ENCODE assay signal across 10 cellular contexts in the genomic region with DNA sequence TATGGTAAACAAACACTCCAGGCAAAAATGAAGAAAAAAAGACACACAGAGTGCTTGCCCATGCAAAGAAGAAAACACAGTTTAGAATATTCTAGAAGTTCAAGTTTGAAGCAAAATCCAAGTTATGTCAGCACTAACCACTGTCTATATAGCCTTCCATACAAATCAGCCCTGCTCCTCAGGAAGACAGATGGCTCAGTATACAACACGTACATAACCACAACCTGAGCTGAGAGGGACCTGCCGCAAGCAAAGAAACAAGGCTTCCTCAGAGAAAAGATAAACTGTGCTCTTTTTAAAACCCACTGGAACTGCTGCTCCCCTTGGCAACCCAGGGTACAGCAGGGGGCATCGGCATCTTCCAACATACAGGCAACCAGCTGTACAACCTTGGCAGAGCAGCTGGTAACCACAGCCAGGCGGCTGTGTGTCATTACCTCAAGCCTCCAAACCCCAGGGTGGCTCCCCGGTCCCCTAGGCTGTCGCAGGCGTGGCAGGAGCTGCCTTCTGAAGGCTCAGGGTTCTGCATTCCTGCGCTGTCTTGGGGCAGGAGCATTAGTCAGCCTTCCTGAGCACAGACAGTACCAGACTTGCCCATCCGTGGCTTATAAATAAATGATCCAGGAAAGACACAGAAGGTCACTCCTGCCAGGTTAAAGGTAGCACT.
DNase-seq lines count a peak whose midpoint lies in the region; ATAC-seq and TF ChIP-seq lines count a peak whose summit lies in the region.
"Had no signal": no experiment of that assay in that cellular context is flagged by ENCODE, and none has a peak within 500 bp of the region (broad histone marks: within the 10 kb centered on the region; RNA-seq: fewer than 3 reads in every experiment).

No MANE protein-coding gene starts in this region.

- peak; percentile 23 for DNase-seq in AG10803 (ENCODE audit: low read depth)
- peak; percentile 10 for DNase-seq in NCI-H345 treated with DMSO at 0.1 percent for 48 hours (lab: John Stamatoyannopoulos, UW; ENCODE audit: unreplicated experiment)
- peak; percentile 64 for DNase-seq in activated effector memory CD4-positive, alpha-beta T cell treated with anti-CD3 and anti-CD28 coated beads, Interleukin-2, amount 50 U/mL, for 16 hours
- peak; percentile 20 to 74 (median 46) for DNase-seq in naive thymus-derived CD8-positive, alpha-beta T cell
- DNase-seq in foreskin melanocyte: no peak
- no peak for DNase-seq in SIG-M5 (lab: John Stamatoyannopoulos, UW)
- DNase-seq in DMS79 (lab: John Stamatoyannopoulos, UW): no peak
- DNase-seq: caudate nucleus, natural killer cell had no signal

- H3K9me3 Mint-ChIP-seq in naive thymus-derived CD8-positive, alpha-beta T cell: peaks cover 0 to 4% (median 0%) of the 10 kb centered on the region in 9 donors
- H3K9me3 Mint-ChIP-seq: natural killer cell had no signal

- POLR2A ChIA-PET in naive thymus-derived CD8-positive, alpha-beta T cell (lab: Charles Lee): no interaction called here

- no peaks in the 10 kb centered on the region for H3K36me3 Mint-ChIP-seq in naive thymus-derived CD8-positive, alpha-beta T cell
- H3K36me3 Mint-ChIP-seq: natural killer cell had no signal

- peak overlapping the region in 6 of 10 donors; percentile 18 to 71 (median 60) for H3K27ac Mint-ChIP-seq in naive thymus-derived CD8-positive, alpha-beta T cell
- H3K27ac Mint-ChIP-seq: natural killer cell had no signal

- H3K4me1 Mint-ChIP-seq in naive thymus-derived CD8-positive, alpha-beta T cell: peaks cover 22 to 44% (median 33%) of the 10 kb centered on the region in 4 donors
- H3K4me1 Mint-ChIP-seq: natural killer cell had no signal

- TF ChIP-seq CTCF in AG10803 (conservative IDR thresholded peaks at IDR 0.05; ENCODE audit: low read length): peak; percentile 29

- H3K27me3 Mint-ChIP-seq in naive thymus-derived CD8-positive, alpha-beta T cell: peaks cover 0 to 1% (median 0%) of the 10 kb centered on the region in 5 donors

- H3K4me3 ChIP-seq in AG10803 (ENCODE audit: low read length): no peak overlapping the region; the same call in 1 of the 2 replicates

- H3K4me3 Mint-ChIP-seq in naive thymus-derived CD8-positive, alpha-beta T cell: peak overlapping the region; percentile 7 to 70 (median 60)
- H3K4me3 Mint-ChIP-seq: natural killer cell had no signal

- ATAC-seq in naive thymus-derived CD8-positive, alpha-beta T cell: peak; percentile 99
- no peak for ATAC-seq in GM18909 (IDR thresholded peaks at IDR 0.05; ENCODE audit: poor library complexity, unreplicated experiment)

Comparison
In these comparisons a context has a peak if more than half of its experiments do, and no peak if none do; other contexts are left out.
1. DNase-seq: peak in AG10803 (single experiment), NCI-H345 treated with DMSO at 0.1 percent for 48 hours (single experiment), activated effector memory CD4-positive, alpha-beta T cell treated with anti-CD3 and anti-CD28 coated beads, Interleukin-2, amount 50 U/mL, for 16 hours (single experiment) and naive thymus-derived CD8-positive, alpha-beta T cell (10 of 10); none in foreskin melanocyte (single experiment), SIG-M5 (single experiment) and DMS79 (single experiment).